In genomic region chr17:72258711-72259110, GRCh38 we compare ENCODE assay signal across 23 cellular contexts.
"Had no signal": no experiment of that assay in that cellular context is flagged by ENCODE, and none has a peak within 500 bp of the region (broad histone marks: within the 10 kb centered on the region; RNA-seq: fewer than 3 reads in every experiment).

No MANE protein-coding gene starts in this region.

- H3K4me3 Mint-ChIP-seq: activated CD4-positive, alpha-beta memory T cell treated with anti-CD3 and anti-CD28 coated beads for 36 hours; activated naive CD4-positive, alpha-beta T cell treated with anti-CD3 and anti-CD28 coated beads for 36 hours; activated naive CD8-positive, alpha-beta T cell treated with anti-CD3 and anti-CD28 coated beads, Interleukin-2, amount 10 ng/mL, durations not matched to agents 7 days and 5 days; activated T-cell treated with anti-CD3 and anti-CD28 coated beads, Interleukin-2, amount 50 U/mL, for 72 hours; central memory CD8-positive, alpha-beta T cell; mesothelial cell of epicardium; naive thymus-derived CD8-positive, alpha-beta T cell; neural progenitor cell; stimulated activated naive B cell treated with anti-CD40 and anti-IgM and Interleukin-4, amounts not matched to agents 10 μg/mL and 1 μg/mL and 100 μg/mL, for 72 hours had no signal

- ATAC-seq: activated T-cell treated with anti-CD3 and anti-CD28 coated beads, Interleukin-2, amount 50 U/mL, for 72 hours; gastrocnemius medialis; left ventricle myocardium superior; naive thymus-derived CD8-positive, alpha-beta T cell; stimulated activated naive B cell treated with anti-CD40 and anti-IgM and Interleukin-4, amounts not matched to agents 10 μg/mL and 1 μg/mL and 100 μg/mL, for 72 hours had no signal

- H3K36me3 Mint-ChIP-seq: activated CD4-positive, alpha-beta memory T cell treated with anti-CD3 and anti-CD28 coated beads for 36 hours; activated naive CD8-positive, alpha-beta T cell treated with anti-CD3 and anti-CD28 coated beads, Interleukin-2, amount 10 ng/mL, durations not matched to agents 7 days and 5 days; mesothelial cell of epicardium; neural progenitor cell; stimulated activated naive B cell treated with anti-CD40 and anti-IgM and Interleukin-4, amounts not matched to agents 10 μg/mL and 1 μg/mL and 100 μg/mL, for 72 hours had no signal

- DNase-seq: activated CD4-positive, alpha-beta memory T cell treated with anti-CD3 and anti-CD28 coated beads for 36 hours; activated CD4-positive, alpha-beta T cell treated with anti-CD3 and anti-CD28 coated beads for 48 hours; activated effector memory CD4-positive, alpha-beta T cell treated with Interleukin-2 at 50 U/mL for 16 hours; activated naive CD4-positive, alpha-beta T cell treated with anti-CD3 and anti-CD28 coated beads for 36 hours; activated naive CD8-positive, alpha-beta T cell treated with anti-CD3 and anti-CD28 coated beads, Interleukin-2, amount 10 ng/mL, durations not matched to agents 7 days and 5 days; activated T-cell treated with anti-CD3 and anti-CD28 coated beads, Interleukin-2, amount 50 U/mL, for 72 hours; amniotic stem cell; esophagus squamous epithelium; gastrocnemius medialis; hippocampal formation; kidney glomerular epithelial cell; left ventricle myocardium superior; mammary epithelial cell; naive thymus-derived CD8-positive, alpha-beta T cell; retina; stimulated activated CD4-positive, alpha-beta T cell treated with anti-CD3 and anti-CD28 coated beads, Interleukin-2, amount 100 ng/mL, for 48 hours; stimulated activated CD8-positive, alpha-beta memory T cell treated with anti-CD3 and anti-CD28 coated beads, Interleukin-4, amount 100 ng/mL, for 48 hours; stimulated activated naive B cell treated with anti-CD40 and anti-IgM and Interleukin-4, amounts not matched to agents 10 μg/mL and 1 μg/mL and 100 μg/mL, for 72 hours; trophoblast cell had no signal

- H3K27me3 Mint-ChIP-seq: activated naive CD8-positive, alpha-beta T cell treated with anti-CD3 and anti-CD28 coated beads, Interleukin-2, amount 10 ng/mL, durations not matched to agents 7 days and 5 days; central memory CD8-positive, alpha-beta T cell; stimulated activated naive B cell treated with anti-CD40 and anti-IgM and Interleukin-4, amounts not matched to agents 10 μg/mL and 1 μg/mL and 100 μg/mL, for 72 hours had no signal

- H3K27ac Mint-ChIP-seq: activated CD4-positive, alpha-beta memory T cell treated with anti-CD3 and anti-CD28 coated beads for 36 hours; activated naive CD4-positive, alpha-beta T cell treated with anti-CD3 and anti-CD28 coated beads for 36 hours; activated naive CD8-positive, alpha-beta T cell treated with anti-CD3 and anti-CD28 coated beads, Interleukin-2, amount 10 ng/mL, durations not matched to agents 7 days and 5 days; activated T-cell treated with anti-CD3 and anti-CD28 coated beads, Interleukin-2, amount 50 U/mL, for 72 hours; mesothelial cell of epicardium; naive thymus-derived CD8-positive, alpha-beta T cell; progenitor cell of endocrine pancreas; stimulated activated naive B cell treated with anti-CD40 and anti-IgM and Interleukin-4, amounts not matched to agents 10 μg/mL and 1 μg/mL and 100 μg/mL, for 72 hours had no signal

- H3K4me1 Mint-ChIP-seq: activated naive CD8-positive, alpha-beta T cell treated with anti-CD3 and anti-CD28 coated beads, Interleukin-2, amount 10 ng/mL, durations not matched to agents 7 days and 5 days; central memory CD8-positive, alpha-beta T cell; naive thymus-derived CD8-positive, alpha-beta T cell; stimulated activated naive B cell treated with anti-CD40 and anti-IgM and Interleukin-4, amounts not matched to agents 10 μg/mL and 1 μg/mL and 100 μg/mL, for 72 hours had no signal
